Comparison of ENCODE assay signal across 1 cellular context in the genomic region with DNA sequence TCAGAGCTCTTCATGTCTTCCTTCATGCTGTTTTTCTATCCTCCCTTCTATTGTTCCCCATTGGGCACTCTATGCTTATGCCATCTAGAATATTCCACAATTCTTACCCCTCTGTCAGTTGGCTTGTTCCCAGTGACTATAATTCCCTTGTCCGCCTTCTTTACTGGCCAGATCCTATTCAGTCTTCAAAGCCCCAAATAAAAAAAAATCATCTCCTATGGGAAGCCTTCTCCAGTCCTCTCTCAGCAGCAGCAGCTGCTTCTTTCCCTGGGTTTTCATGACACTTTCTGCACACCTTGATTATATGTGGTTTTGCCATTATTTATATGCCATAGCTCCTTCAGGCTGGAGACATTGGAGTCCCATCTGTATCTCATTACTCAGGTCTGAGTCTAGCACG.
TF ChIP-seq lines count a peak whose summit lies in the region.

No MANE protein-coding gene starts in this region.

TF ChIP-seq in IMR-90, 13 proteins besides CTCF, POLR2A, EP300 and RAD21:
- TF ChIP-seq MAFK (IDR thresholded peaks at IDR 0.05; ENCODE audit: low read depth, low read length): no peak
- TF ChIP-seq RFX5 (IDR thresholded peaks at IDR 0.05; ENCODE audit: low read depth, low read length): no peak
- TF ChIP-seq, protein P1, sequence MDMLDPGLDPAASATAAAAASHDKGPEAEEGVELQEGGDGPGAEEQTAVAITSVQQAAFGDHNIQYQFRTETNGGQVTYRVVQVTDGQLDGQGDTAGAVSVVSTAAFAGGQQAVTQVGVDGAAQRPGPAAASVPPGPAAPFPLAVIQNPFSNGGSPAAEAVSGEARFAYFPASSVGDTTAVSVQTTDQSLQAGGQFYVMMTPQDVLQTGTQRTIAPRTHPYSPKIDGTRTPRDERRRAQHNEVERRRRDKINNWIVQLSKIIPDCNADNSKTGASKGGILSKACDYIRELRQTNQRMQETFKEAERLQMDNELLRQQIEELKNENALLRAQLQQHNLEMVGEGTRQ (IDR thresholded peaks at IDR 0.05; ENCODE audit: low read depth, low read length): no peak
- TF ChIP-seq CHD1 (IDR thresholded peaks at IDR 0.05; ENCODE audit: low read depth, low read length): no peak
- no peak for TF ChIP-seq MXI1 (IDR thresholded peaks at IDR 0.05; ENCODE audit: borderline replicate concordance, low read depth, low read length)
- TF ChIP-seq, protein P2, sequence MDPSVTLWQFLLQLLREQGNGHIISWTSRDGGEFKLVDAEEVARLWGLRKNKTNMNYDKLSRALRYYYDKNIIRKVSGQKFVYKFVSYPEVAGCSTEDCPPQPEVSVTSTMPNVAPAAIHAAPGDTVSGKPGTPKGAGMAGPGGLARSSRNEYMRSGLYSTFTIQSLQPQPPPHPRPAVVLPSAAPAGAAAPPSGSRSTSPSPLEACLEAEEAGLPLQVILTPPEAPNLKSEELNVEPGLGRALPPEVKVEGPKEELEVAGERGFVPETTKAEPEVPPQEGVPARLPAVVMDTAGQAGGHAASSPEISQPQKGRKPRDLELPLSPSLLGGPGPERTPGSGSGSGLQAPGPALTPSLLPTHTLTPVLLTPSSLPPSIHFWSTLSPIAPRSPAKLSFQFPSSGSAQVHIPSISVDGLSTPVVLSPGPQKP (IDR thresholded peaks at IDR 0.05; ENCODE audit: borderline replicate concordance, low read depth, low read length): no peak
- no peak for TF ChIP-seq CEBPB (IDR thresholded peaks at IDR 0.05; ENCODE audit: low read depth, low read length)
- no peak for TF ChIP-seq SMC3 (IDR thresholded peaks at IDR 0.05; ENCODE audit: low read depth, low read length)
- no peak for TF ChIP-seq RCOR1 (IDR thresholded peaks at IDR 0.05; ENCODE audit: insufficient replicate concordance, low read length)
- TF ChIP-seq BHLHE40 (IDR thresholded peaks at IDR 0.05; ENCODE audit: low read depth, low read length): no peak
